8 cellular contexts compared by ENCODE assay signal in genomic region chr3:64187065-64187959, GRCh38. TPM values are rescaled to one million over a fixed set of nuclear protein-coding genes. Genes with fewer than 3 reads are reported as not detected.
DNase-seq lines count a peak whose midpoint lies in the region; ATAC-seq and TF ChIP-seq lines count a peak whose summit lies in the region.

No MANE protein-coding gene starts in this region.

- H3K4me3 Mint-ChIP-seq in neural crest cell, result no peak overlapping the region

- no peaks in the 10 kb centered on the region for H3K36me3 ChIP-seq in esophagus squamous epithelium

- TF ChIP-seq POLR2A in esophagus squamous epithelium (IDR thresholded peaks at IDR 0.05), result no peak

- peaks cover 28 to 80% (median 74%) of the 10 kb centered on the region in 3 donors for H3K4me1 ChIP-seq in esophagus squamous epithelium

- H3K9me3 Mint-ChIP-seq in neural crest cell, result no peaks in the 10 kb centered on the region
- peaks cover 0 to 4% of the 10 kb centered on the region in 2 donors for H3K9me3 Mint-ChIP-seq in activated naive CD4-positive, alpha-beta T cell treated with anti-CD3 and anti-CD28 coated beads, Interleukin-2, amount 50 U/mL, for 72 hours

- peak; percentile 53 for DNase-seq in NCI-H82 treated with DMSO at 0.1 percent for 48 hours (lab: John Stamatoyannopoulos, UW; ENCODE audit: unreplicated experiment)
- no peak for DNase-seq in esophagus squamous epithelium (lab: John Stamatoyannopoulos, UW)
- DNase-seq in neural crest cell (ENCODE audit: low read depth, low spot score), result no peak
- no peak for DNase-seq in CD1c-positive myeloid dendritic cell (ENCODE audit: extremely low spot score)
- DNase-seq in activated naive CD4-positive, alpha-beta T cell treated with anti-CD3 and anti-CD28 coated beads, Interleukin-2, amount 50 U/mL, for 72 hours (ENCODE audit: low spot score in 2 of 2), result no peak
- DNase-seq in activated T-cell treated with anti-CD3 and anti-CD28 coated beads, Interleukin-2, amount 50 U/mL, for 1 hour, result no peak

- ATAC-seq in GM19467 (IDR thresholded peaks at IDR 0.05; ENCODE audit: unreplicated experiment), result no peak
- ATAC-seq in activated naive CD4-positive, alpha-beta T cell treated with anti-CD3 and anti-CD28 coated beads, Interleukin-2, amount 50 U/mL, for 72 hours, result no peak

- 10 to 19% methylated on average over 8 to 9 of the region's 9 CpGs for WGBS in esophagus squamous epithelium, 2 donors

- H3K27ac ChIP-seq in C4-2B (peak overlapping the region; percentile 38; the same call in 1 of the 2 replicates), esophagus squamous epithelium (peak overlapping the region; percentile 24 to 87 (median 74))

- peaks cover 45% of the 10 kb centered on the region for H3K4me1 Mint-ChIP-seq in neural crest cell

- TF ChIP-seq CTCF in C4-2B (conservative IDR thresholded peaks at IDR 0.05), result no peak
- peak in 2 of 6 experiments; percentile 27 to 40 for TF ChIP-seq CTCF in esophagus squamous epithelium (IDR thresholded peaks at IDR 0.05)
- TF ChIP-seq CTCF in neural crest cell (conservative IDR thresholded peaks at IDR 0.05), result no peak

- no peaks in the 10 kb centered on the region for H3K27me3 Mint-ChIP-seq in neural crest cell (ENCODE audit: low read depth)

- H3K27ac Mint-ChIP-seq in neural crest cell (ENCODE audit: unreplicated experiment), result peak overlapping the region; percentile 95
- no peak overlapping the region for H3K27ac Mint-ChIP-seq in activated naive CD4-positive, alpha-beta T cell treated with anti-CD3 and anti-CD28 coated beads, Interleukin-2, amount 50 U/mL, for 72 hours

- intact Hi-C loops in esophagus squamous epithelium (cut with DNase I), result no loop called here

- H3K36me3 Mint-ChIP-seq in neural crest cell (ENCODE audit: low read depth), result peaks cover 3% of the 10 kb centered on the region
- H3K36me3 Mint-ChIP-seq in activated naive CD4-positive, alpha-beta T cell treated with anti-CD3 and anti-CD28 coated beads, Interleukin-2, amount 50 U/mL, for 72 hours, result no peaks in the 10 kb centered on the region

- no peaks in the 10 kb centered on the region for H3K9me3 ChIP-seq in esophagus squamous epithelium

- H3K4me3 ChIP-seq in esophagus squamous epithelium, result peak overlapping the region in 1 of 4 donors; percentile 27

- no peaks in the 10 kb centered on the region for H3K27me3 ChIP-seq in esophagus squamous epithelium

RNA-seq across cellular contexts. Expression of gene PRICKLE2, which starts 38.0 kb away (rescaled TPM):
- 10 to 100 TPM in 2 of 4 donors, 1 to 10 TPM in 2; 3.4 to 29.2 (median 12.6) TPM for total RNA-seq in esophagus squamous epithelium
- total RNA-seq in neural crest cell, result 11.8 and 12.9 TPM in 2 replicates
- not detected for total RNA-seq in activated naive CD4-positive, alpha-beta T cell treated with anti-CD3 and anti-CD28 coated beads, Interleukin-2, amount 50 U/mL, for 72 hours

Comparison
In these comparisons a context has a peak if more than half of its experiments do, and no peak if none do; other contexts are left out.
1. RNA of gene PRICKLE2, which starts 38.0 kb away (total RNA-seq): 3.4 to 29.2 TPM in esophagus squamous epithelium and 11.8 to 12.9 TPM in neural crest cell; not detected in activated naive CD4-positive, alpha-beta T cell treated with anti-CD3 and anti-CD28 coated beads, Interleukin-2, amount 50 U/mL, for 72 hours; every median in the first group is over 4 times any median in the second.